1 cellular context compared by ENCODE assay signal in the genomic region with DNA sequence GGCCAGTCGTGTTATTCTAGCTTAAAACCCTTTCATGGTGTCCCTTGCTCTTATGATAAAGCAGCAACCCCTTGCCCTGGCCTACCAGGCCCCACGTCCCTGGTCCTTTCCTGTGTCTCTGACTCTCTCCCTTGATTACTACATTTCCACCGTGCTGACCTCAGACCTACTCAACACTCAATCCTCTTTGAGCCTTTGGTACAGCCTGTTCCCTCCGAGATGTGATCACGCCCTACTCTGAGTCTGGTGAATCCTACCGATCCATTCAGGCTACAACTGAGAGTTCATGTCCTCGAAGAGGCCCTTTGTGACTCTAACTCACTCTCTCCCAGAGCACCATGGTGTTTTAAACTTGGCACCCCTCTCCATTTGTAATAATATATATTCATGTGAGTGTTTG. TPM values are rescaled to one million over a fixed set of nuclear protein-coding genes. Genes with fewer than 3 reads are reported as not detected.
"Had no signal": no experiment of that assay in that cellular context is flagged by ENCODE, and none has a peak within 500 bp of the region (broad histone marks: within the 10 kb centered on the region; RNA-seq: fewer than 3 reads in every experiment).

No MANE protein-coding gene starts in this region.

RNA-seq across cellular contexts. Expression of a gene that starts 10.5 kb away (rescaled TPM):
- polyA plus RNA-seq: naive thymus-derived CD8-positive, alpha-beta T cell had no signal
